ENCODE assay signal across 16 cellular contexts in genomic region chr4:26441110-26441509, GRCh38. TPM values are rescaled to one million over a fixed set of nuclear protein-coding genes. Genes with fewer than 3 reads are reported as not detected.
DNase-seq lines count a peak whose midpoint lies in the region; FAIRE-seq and TF ChIP-seq lines count a peak whose summit lies in the region.
"Had no signal": no experiment of that assay in that cellular context is flagged by ENCODE, and none has a peak within 500 bp of the region (broad histone marks: within the 10 kb centered on the region; RNA-seq: fewer than 3 reads in every experiment).

No MANE protein-coding gene starts in this region.

- H4K20me1 ChIP-seq in astrocyte (ENCODE audit: insufficient read depth, low read length) = no peaks in the 10 kb centered on the region

- H3K9me3 Mint-ChIP-seq in astrocyte (ENCODE audit: unreplicated experiment) (no peaks in the 10 kb centered on the region), progenitor cell of endocrine pancreas (ENCODE audit: low read depth) (peaks cover 27% of the 10 kb centered on the region)

- no peak for TF ChIP-seq CTCF in astrocyte (IDR thresholded peaks at IDR 0.05; ENCODE audit: insufficient read depth, low read depth, low read length)
- TF ChIP-seq CTCF in progenitor cell of endocrine pancreas (IDR thresholded peaks at IDR 0.05; ENCODE audit: unreplicated experiment) = no peak

- no peak for FAIRE-seq in astrocyte (lab: Jason Lieb, UNC)

- no peaks in the 10 kb centered on the region for H3K79me2 ChIP-seq in astrocyte (ENCODE audit: insufficient read depth, low read length)

- DNase-seq in GM04503 (ENCODE audit: low read depth) (peak; percentile 34), astrocyte (ENCODE audit: low read depth) (peak; percentile 55), fibroblast of the conjunctiva (ENCODE audit: low read depth) (peak; percentile 18), progenitor cell of endocrine pancreas (ENCODE audit: low spot score, unreplicated experiment) (no peak), activated T-cell treated with anti-CD3 and anti-CD28 coated beads for 4 hours (no peak), GM19238 (ENCODE audit: insufficient read length, low spot score) (no peak), SW 1271 (lab: John Stamatoyannopoulos, UW) (no peak)
- DNase-seq: activated CD8-positive, alpha-beta T cell treated with anti-CD3 and anti-CD28 coated beads for 36 hours; DND-41; gastrocnemius medialis; NCI-H526 treated with DMSO at 0.1 percent for 48 hours; right lobe of liver; WERI-Rb-1 had no signal

- peaks cover 15% of the 10 kb centered on the region for H3K36me3 Mint-ChIP-seq in astrocyte (ENCODE audit: low read depth, unreplicated experiment)
- peaks cover 53% of the 10 kb centered on the region for H3K36me3 Mint-ChIP-seq in progenitor cell of endocrine pancreas (ENCODE audit: insufficient read depth)

- H3K4me1 Mint-ChIP-seq in astrocyte (ENCODE audit: low read depth, unreplicated experiment) = peaks cover 6% of the 10 kb centered on the region
- H3K4me1 Mint-ChIP-seq in progenitor cell of endocrine pancreas (ENCODE audit: low read depth) = peaks cover 3% of the 10 kb centered on the region

- no peaks in the 10 kb centered on the region for H3K9me3 ChIP-seq in astrocyte (ENCODE audit: insufficient read depth, low read depth, low read length)
- H3K9me3 ChIP-seq: gastrocnemius medialis, right lobe of liver had no signal

- H3K27ac Mint-ChIP-seq in astrocyte (ENCODE audit: unreplicated experiment) (no peak overlapping the region), progenitor cell of endocrine pancreas (peak overlapping the region; percentile 29)
- H3K27ac Mint-ChIP-seq: activated CD8-positive, alpha-beta T cell treated with anti-CD3 and anti-CD28 coated beads for 36 hours had no signal

- no peaks in the 10 kb centered on the region for H3K27me3 Mint-ChIP-seq in astrocyte (ENCODE audit: low read depth, unreplicated experiment)
- no peaks in the 10 kb centered on the region for H3K27me3 Mint-ChIP-seq in progenitor cell of endocrine pancreas
- H3K27me3 Mint-ChIP-seq: activated CD8-positive, alpha-beta T cell treated with anti-CD3 and anti-CD28 coated beads for 36 hours had no signal

- H3K4me2 ChIP-seq in astrocyte (ENCODE audit: low read length) = no peak overlapping the region

- H2AFZ ChIP-seq in astrocyte (ENCODE audit: low read depth, low read length) = no peak overlapping the region

- H3K4me3 ChIP-seq in astrocyte (ENCODE audit: insufficient read depth, low read depth, low read length) = no peak overlapping the region
- H3K4me3 ChIP-seq: gastrocnemius medialis, right lobe of liver had no signal

- H3K4me3 Mint-ChIP-seq in astrocyte (ENCODE audit: unreplicated experiment) (no peak overlapping the region), progenitor cell of endocrine pancreas (ENCODE audit: low read depth) (no peak overlapping the region)
- H3K4me3 Mint-ChIP-seq: activated CD8-positive, alpha-beta T cell treated with anti-CD3 and anti-CD28 coated beads for 36 hours had no signal

- no peaks in the 10 kb centered on the region for H3K4me1 ChIP-seq in astrocyte (ENCODE audit: insufficient read depth, low read length)
- H3K4me1 ChIP-seq: right lobe of liver had no signal

- H3K36me3 ChIP-seq in astrocyte (ENCODE audit: insufficient read depth, low read length) = peaks cover 5% of the 10 kb centered on the region
- H3K36me3 ChIP-seq: right lobe of liver had no signal

- no peak overlapping the region for H3K9ac ChIP-seq in astrocyte (ENCODE audit: low read length)

- no peaks in the 10 kb centered on the region for H3K27me3 ChIP-seq in astrocyte (ENCODE audit: insufficient read depth, low read length)
- H3K27me3 ChIP-seq: gastrocnemius medialis, right lobe of liver had no signal

- no peak overlapping the region for H3K27ac ChIP-seq in astrocyte (ENCODE audit: low read depth, low read length)
- H3K27ac ChIP-seq: C4-2B, gastrocnemius medialis, right lobe of liver, WERI-Rb-1 had no signal

RNA-seq across cellular contexts. Expression of gene CCKAR, which starts 49.2 kb away (rescaled TPM):
- total RNA-seq in astrocyte (not detected in 2 replicates), progenitor cell of endocrine pancreas (2.4 and 2.7 TPM in 2 replicates)
- total RNA-seq: activated CD8-positive, alpha-beta T cell treated with anti-CD3 and anti-CD28 coated beads for 36 hours; gastrocnemius medialis; H4; HT-29; right lobe of liver had no signal

Comparison
In these comparisons a context has a peak if more than half of its experiments do, and no peak if none do; other contexts are left out.
1. DNase-seq: peak in GM04503 (single experiment), astrocyte (single experiment) and fibroblast of the conjunctiva (single experiment); none in progenitor cell of endocrine pancreas (single experiment), activated T-cell treated with anti-CD3 and anti-CD28 coated beads for 4 hours (single experiment), GM19238 (single experiment) and SW 1271 (0 of 2).